Comparison of ENCODE assay signal across 1 cellular context in the genomic region with DNA sequence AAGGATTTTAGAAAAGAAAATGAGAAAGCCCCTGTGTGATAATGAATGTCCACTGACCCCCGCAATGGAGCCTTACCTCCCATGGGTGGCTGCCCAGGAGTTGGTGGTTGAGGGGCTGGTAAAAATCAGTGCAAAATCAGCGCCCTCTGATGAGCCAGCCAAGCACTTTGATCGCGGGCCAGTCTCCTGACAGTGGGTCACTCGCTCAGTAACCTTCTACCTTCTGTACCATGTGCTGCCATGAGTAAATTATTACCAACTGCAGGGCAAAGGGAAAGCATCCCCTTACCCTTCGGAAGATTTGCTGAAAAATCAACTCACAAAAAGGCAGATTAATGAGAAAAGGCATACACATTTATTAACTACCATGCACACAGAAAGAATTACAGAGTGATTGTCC.
TF ChIP-seq lines count a peak whose summit lies in the region.

No MANE protein-coding gene starts in this region.

TF ChIP-seq in GM12878, 131 proteins besides CTCF, POLR2A, EP300 and RAD21:
- TF ChIP-seq CHD4 (IDR thresholded peaks at IDR 0.05) = no peak
- TF ChIP-seq, protein P1, sequence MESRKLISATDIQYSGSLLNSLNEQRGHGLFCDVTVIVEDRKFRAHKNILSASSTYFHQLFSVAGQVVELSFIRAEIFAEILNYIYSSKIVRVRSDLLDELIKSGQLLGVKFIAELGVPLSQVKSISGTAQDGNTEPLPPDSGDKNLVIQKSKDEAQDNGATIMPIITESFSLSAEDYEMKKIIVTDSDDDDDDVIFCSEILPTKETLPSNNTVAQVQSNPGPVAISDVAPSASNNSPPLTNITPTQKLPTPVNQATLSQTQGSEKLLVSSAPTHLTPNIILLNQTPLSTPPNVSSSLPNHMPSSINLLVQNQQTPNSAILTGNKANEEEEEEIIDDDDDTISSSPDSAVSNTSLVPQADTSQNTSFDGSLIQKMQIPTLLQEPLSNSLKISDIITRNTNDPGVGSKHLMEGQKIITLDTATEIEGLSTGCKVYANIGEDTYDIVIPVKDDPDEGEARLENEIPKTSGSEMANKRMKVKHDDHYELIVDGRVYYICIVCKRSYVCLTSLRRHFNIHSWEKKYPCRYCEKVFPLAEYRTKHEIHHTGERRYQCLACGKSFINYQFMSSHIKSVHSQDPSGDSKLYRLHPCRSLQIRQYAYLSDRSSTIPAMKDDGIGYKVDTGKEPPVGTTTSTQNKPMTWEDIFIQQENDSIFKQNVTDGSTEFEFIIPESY (IDR thresholded peaks at IDR 0.05) = peak; percentile 63; the same call in 1 of the 2 replicates
